1 cellular context compared by ENCODE assay signal in the genomic region with DNA sequence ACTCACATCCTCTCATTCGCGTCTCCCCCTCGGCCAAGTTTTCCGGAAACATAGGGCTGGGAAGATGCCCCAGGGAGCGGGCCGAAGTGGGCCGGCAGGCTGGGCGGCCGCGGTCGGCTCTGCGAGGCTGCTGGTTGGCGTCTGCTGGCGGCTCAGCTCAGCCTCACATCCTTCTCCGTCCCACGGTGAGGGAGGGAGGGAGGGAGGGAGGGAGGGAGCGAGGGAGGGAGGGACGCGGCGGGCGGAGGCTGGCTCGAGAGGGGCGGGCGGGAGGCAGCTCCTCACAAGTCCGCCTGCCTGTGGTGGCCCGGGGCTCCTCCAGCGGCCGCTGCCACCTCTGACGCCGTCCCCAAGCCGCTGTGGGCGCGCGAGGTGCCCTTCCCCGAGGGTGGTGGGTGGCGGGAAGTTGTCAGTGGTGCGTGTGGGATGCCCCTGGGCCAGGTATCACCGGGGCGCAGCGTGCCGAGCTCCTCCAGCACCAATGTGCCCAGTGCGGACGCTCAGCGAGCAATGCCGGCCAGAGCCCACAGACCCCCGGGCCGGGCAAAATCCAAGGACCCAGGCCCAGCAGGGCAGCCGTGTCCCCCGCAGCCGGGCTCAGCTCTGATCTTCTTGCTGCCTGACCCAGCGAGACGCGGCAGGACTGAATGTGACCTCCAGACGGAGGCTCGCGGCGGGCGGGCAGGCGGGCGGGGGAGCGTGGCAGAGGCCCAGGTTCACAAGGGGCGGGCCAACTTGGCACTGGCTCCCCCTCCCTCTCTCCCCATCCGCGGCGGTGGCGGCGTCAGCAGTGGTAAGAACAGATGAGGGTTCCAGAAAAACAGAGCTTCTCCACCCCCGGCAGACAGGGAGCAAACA.
TF ChIP-seq lines count a peak whose summit lies in the region.

No MANE protein-coding gene starts in this region.

TF ChIP-seq in HepG2, 621 proteins besides CTCF, POLR2A, EP300 and RAD21 (continued from another document and continues in another):
- TF ChIP-seq, protein P1, sequence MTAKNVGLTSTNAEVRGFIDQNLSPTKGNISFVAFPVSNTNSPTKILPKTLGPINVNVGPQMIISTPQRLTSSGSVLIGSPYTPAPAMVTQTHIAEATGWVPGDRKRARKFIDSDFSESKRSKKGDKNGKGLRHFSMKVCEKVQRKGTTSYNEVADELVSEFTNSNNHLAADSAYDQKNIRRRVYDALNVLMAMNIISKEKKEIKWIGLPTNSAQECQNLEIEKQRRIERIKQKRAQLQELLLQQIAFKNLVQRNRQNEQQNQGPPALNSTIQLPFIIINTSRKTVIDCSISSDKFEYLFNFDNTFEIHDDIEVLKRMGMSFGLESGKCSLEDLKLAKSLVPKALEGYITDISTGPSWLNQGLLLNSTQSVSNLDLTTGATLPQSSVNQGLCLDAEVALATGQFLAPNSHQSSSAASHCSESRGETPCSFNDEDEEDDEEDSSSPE (CRISPR knock-in tag; IDR thresholded peaks at IDR 0.05), result peak; percentile 26; the same call in 1 of the 2 replicates
- TF ChIP-seq ZNF619 (CRISPR knock-in tag; IDR thresholded peaks at IDR 0.05) (peak; percentile 19; the same call in 1 of the 2 replicates), FOXJ3 (CRISPR knock-in tag; IDR thresholded peaks at IDR 0.05; ENCODE audit: borderline replicate concordance) (peak; percentile 36; the same call in 1 of the 2 replicates), HNRNPL (IDR thresholded peaks at IDR 0.05; ENCODE audit: low read depth, low read length) (peak; percentile 85), ZZZ3 (CRISPR knock-in tag; IDR thresholded peaks at IDR 0.05; ENCODE audit: borderline replicate concordance) (0 out of 2 replicates have a peak, but pooled peaks have one; percentile 31), SATB2 (CRISPR knock-in tag; IDR thresholded peaks at IDR 0.05) (peak; percentile 65; the same call in 1 of the 2 replicates), RXRB (CRISPR knock-in tag; IDR thresholded peaks at IDR 0.05; ENCODE audit: borderline replicate concordance) (peak; percentile 62; the same call in 1 of the 2 replicates), FOXK1 (CRISPR knock-in tag; IDR thresholded peaks at IDR 0.05; ENCODE audit: borderline replicate concordance, low read depth) (0 out of 2 replicates have a peak, but pooled peaks have one; percentile 19), RBFOX2 (IDR thresholded peaks at IDR 0.05; ENCODE audit: low read depth, low read length) (peak; percentile 63; the same call in 1 of the 2 replicates), RARA (CRISPR knock-in tag; IDR thresholded peaks at IDR 0.05) (peak; percentile 71), NCOA1 (CRISPR knock-in tag; IDR thresholded peaks at IDR 0.05) (0 out of 2 replicates have a peak, but pooled peaks have one; percentile 50), KDM5B (CRISPR knock-in tag; IDR thresholded peaks at IDR 0.05; ENCODE audit: borderline replicate concordance) (peak; percentile 61; the same call in 1 of the 2 replicates), KAT7 (CRISPR knock-in tag; IDR thresholded peaks at IDR 0.05; ENCODE audit: borderline replicate concordance) (peak; percentile 47; the same call in 1 of the 2 replicates)
- TF ChIP-seq, protein P2, sequence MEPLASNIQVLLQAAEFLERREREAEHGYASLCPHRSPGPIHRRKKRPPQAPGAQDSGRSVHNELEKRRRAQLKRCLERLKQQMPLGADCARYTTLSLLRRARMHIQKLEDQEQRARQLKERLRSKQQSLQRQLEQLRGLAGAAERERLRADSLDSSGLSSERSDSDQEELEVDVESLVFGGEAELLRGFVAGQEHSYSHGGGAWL (CRISPR knock-in tag; IDR thresholded peaks at IDR 0.05), result peak; percentile 16; the same call in 1 of the 2 replicates
- TF ChIP-seq, protein P3, sequence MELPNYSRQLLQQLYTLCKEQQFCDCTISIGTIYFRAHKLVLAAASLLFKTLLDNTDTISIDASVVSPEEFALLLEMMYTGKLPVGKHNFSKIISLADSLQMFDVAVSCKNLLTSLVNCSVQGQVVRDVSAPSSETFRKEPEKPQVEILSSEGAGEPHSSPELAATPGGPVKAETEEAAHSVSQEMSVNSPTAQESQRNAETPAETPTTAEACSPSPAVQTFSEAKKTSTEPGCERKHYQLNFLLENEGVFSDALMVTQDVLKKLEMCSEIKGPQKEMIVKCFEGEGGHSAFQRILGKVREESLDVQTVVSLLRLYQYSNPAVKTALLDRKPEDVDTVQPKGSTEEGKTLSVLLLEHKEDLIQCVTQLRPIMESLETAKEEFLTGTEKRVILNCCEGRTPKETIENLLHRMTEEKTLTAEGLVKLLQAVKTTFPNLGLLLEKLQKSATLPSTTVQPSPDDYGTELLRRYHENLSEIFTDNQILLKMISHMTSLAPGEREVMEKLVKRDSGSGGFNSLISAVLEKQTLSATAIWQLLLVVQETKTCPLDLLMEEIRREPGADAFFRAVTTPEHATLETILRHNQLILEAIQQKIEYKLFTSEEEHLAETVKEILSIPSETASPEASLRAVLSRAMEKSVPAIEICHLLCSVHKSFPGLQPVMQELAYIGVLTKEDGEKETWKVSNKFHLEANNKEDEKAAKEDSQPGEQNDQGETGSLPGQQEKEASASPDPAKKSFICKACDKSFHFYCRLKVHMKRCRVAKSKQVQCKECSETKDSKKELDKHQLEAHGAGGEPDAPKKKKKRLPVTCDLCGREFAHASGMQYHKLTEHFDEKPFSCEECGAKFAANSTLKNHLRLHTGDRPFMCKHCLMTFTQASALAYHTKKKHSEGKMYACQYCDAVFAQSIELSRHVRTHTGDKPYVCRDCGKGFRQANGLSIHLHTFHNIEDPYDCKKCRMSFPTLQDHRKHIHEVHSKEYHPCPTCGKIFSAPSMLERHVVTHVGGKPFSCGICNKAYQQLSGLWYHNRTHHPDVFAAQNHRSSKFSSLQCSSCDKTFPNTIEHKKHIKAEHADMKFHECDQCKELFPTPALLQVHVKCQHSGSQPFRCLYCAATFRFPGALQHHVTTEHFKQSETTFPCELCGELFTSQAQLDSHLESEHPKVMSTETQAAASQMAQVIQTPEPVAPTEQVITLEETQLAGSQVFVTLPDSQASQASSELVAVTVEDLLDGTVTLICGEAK (IDR thresholded peaks at IDR 0.05), result no peak
- TF ChIP-seq, protein P3 (CRISPR knock-in tag; IDR thresholded peaks at IDR 0.05), result 0 out of 2 replicates have a peak, but pooled peaks have one; percentile 50
- TF ChIP-seq, protein P4, sequence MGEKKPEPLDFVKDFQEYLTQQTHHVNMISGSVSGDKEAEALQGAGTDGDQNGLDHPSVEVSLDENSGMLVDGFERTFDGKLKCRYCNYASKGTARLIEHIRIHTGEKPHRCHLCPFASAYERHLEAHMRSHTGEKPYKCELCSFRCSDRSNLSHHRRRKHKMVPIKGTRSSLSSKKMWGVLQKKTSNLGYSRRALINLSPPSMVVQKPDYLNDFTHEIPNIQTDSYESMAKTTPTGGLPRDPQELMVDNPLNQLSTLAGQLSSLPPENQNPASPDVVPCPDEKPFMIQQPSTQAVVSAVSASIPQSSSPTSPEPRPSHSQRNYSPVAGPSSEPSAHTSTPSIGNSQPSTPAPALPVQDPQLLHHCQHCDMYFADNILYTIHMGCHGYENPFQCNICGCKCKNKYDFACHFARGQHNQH (CRISPR knock-in tag; IDR thresholded peaks at IDR 0.05), result peak; percentile 23
- TF ChIP-seq, protein P5, sequence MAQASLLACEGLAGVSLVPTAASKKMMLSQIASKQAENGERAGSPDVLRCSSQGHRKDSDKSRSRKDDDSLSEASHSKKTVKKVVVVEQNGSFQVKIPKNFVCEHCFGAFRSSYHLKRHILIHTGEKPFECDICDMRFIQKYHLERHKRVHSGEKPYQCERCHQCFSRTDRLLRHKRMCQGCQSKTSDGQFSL (CRISPR knock-in tag; IDR thresholded peaks at IDR 0.05), result peak; percentile 68; the same call in 1 of the 2 replicates
- TF ChIP-seq, protein P6, sequence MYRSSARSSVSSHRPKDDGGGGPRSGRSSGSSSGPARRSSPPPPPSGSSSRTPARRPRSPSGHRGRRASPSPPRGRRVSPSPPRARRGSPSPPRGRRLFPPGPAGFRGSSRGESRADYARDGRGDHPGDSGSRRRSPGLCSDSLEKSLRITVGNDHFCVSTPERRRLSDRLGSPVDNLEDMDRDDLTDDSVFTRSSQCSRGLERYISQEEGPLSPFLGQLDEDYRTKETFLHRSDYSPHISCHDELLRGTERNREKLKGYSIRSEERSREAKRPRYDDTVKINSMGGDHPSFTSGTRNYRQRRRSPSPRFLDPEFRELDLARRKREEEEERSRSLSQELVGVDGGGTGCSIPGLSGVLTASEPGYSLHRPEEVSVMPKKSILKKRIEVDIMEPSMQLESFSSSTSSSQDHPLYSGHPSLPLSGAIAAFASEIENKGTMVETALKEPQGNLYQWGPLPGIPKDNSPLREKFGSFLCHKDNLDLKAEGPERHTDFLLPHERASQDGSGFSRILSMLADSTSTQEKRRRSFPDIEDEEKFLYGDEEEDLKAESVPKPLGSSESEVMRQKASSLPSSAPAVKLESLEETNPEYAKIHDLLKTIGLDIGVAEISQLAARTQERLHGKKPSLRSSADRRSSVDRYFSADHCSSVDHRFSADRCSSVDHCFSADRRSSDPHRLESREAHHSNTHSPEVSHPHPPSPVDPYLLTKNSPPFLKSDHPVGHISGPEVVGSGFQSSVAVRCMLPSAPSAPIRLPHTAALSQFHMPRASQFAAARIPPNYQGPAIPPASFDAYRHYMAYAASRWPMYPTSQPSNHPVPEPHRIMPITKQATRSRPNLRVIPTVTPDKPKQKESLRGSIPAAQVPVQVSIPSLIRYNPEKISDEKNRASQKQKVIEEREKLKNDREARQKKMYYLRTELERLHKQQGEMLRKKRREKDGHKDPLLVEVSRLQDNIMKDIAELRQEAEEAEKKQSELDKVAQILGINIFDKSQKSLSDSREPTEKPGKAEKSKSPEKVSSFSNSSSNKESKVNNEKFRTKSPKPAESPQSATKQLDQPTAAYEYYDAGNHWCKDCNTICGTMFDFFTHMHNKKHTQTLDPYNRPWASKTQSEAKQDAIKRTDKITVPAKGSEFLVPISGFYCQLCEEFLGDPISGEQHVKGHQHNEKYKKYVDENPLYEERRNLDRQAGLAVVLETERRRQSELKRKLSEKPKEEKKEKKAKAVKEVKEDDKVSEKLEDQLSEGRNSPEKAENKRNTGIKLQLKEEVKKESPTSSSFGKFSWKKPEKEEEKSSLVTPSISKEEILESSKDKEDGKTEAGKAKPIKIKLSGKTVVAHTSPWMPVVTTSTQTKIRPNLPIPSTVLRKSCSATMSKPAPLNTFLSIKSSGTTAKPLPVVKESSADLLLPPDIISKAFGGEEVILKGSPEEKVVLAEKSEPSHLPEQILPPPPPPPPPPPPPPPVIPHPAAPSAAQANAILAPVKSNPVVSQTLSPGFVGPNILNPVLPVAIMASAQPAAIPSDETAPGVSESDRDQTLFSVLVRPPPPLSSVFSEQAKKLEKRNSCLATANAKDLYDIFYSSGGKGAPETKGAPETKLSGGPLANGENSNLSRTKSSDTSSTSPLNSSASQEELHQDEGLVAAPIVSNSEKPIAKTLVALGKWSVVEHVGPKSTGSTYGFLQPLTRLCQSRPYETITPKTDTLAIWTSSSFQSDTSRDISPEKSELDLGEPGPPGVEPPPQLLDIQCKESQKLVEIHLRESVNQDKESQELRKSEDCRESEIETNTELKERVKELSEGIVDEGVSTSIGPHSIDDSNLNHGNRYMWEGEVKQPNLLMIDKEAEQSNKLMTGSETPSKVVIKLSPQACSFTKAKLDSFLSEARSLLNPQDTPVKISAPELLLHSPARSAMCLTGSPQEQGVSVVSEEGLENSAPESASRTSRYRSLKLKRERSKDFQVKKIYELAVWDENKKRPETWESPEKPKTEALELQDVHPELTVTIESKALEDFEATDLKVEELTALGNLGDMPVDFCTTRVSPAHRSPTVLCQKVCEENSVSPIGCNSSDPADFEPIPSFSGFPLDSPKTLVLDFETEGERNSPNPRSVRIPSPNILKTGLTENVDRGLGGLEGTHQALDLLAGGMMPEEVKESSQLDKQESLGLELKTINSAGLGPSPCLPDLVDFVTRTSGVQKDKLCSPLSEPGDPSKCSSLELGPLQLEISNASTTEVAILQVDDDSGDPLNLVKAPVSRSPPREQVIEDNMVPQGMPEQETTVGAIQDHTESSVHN (CRISPR knock-in tag; IDR thresholded peaks at IDR 0.05), result 0 out of 2 replicates have a peak, but pooled peaks have one; percentile 28
